13 cellular contexts compared by ENCODE assay signal in genomic region chr18:26185267-26185666, GRCh38. TPM values are rescaled to one million over a fixed set of nuclear protein-coding genes. Genes with fewer than 3 reads are reported as not detected.
A peak's percentile ranks its signal among the peaks of the same experiment; 100 is the strongest.
DNase-seq lines count a peak whose midpoint lies in the region; ATAC-seq, FAIRE-seq and TF ChIP-seq lines count a peak whose summit lies in the region.
"Had no signal": no experiment of that assay in that cellular context is flagged by ENCODE, and none has a peak within 500 bp of the region (broad histone marks: within the 10 kb centered on the region; RNA-seq: fewer than 3 reads in every experiment).

No MANE protein-coding gene starts in this region.

- H3K79me2 ChIP-seq in DND-41 (ENCODE audit: insufficient read depth, low read length), result no peaks in the 10 kb centered on the region
- no peaks in the 10 kb centered on the region for H3K79me2 ChIP-seq in astrocyte (ENCODE audit: insufficient read depth, low read length)

- H3K27ac ChIP-seq in DND-41 (ENCODE audit: low read length) (no peak overlapping the region), astrocyte (ENCODE audit: low read depth, low read length) (no peak overlapping the region)
- H3K27ac ChIP-seq: neutrophil had no signal

- no peak overlapping the region for H2AFZ ChIP-seq in DND-41 (ENCODE audit: low read depth, low read length)
- H2AFZ ChIP-seq in astrocyte (ENCODE audit: low read depth, low read length), result no peak overlapping the region

- H3K4me2 ChIP-seq in DND-41 (ENCODE audit: insufficient read depth, low read length), result no peak overlapping the region
- no peak overlapping the region for H3K4me2 ChIP-seq in astrocyte (ENCODE audit: low read length)

- H3K27me3 Mint-ChIP-seq in astrocyte (ENCODE audit: low read depth, unreplicated experiment), result no peaks in the 10 kb centered on the region

- H3K4me1 ChIP-seq in DND-41 (ENCODE audit: insufficient read depth, low read length) (peaks cover 12% of the 10 kb centered on the region), astrocyte (ENCODE audit: insufficient read depth, low read length) (no peaks in the 10 kb centered on the region)

- ATAC-seq in DND-41 (ENCODE audit: insufficient read depth, low read depth) (no peak), GM18498 (IDR thresholded peaks at IDR 0.05; ENCODE audit: unreplicated experiment) (no peak)

- H3K4me3 Mint-ChIP-seq in astrocyte (ENCODE audit: unreplicated experiment), result no peak overlapping the region

- H3K9me3 ChIP-seq in DND-41 (ENCODE audit: insufficient read depth, low read length, severe bottlenecking) (peaks cover 7% of the 10 kb centered on the region), astrocyte (ENCODE audit: insufficient read depth, low read depth, low read length) (no peaks in the 10 kb centered on the region)
- H3K9me3 ChIP-seq: neutrophil had no signal

- DNase-seq in DND-41 (no peak), HuH-7 (ENCODE audit: low spot score) (peak; percentile 4), astrocyte (ENCODE audit: low read depth) (no peak), lung microvascular endothelial cell (ENCODE audit: low read depth in 2 of 2) (peak; percentile 0 to 3), ecto neural progenitor cell (ENCODE audit: low spot score) (no peak), middle frontal gyrus (ENCODE audit: extremely low spot score, low spot score) (no peak), globus pallidus (ENCODE audit: low spot score) (no peak)
- DNase-seq: stimulated activated CD4-positive, alpha-beta T cell treated with anti-CD3 and anti-CD28 coated beads, Interleukin-2, amount 100 ng/mL, for 24 hours; T-helper 1 cell had no signal

- H3K9ac ChIP-seq in DND-41 (ENCODE audit: low read depth, low read length) (no peak overlapping the region), astrocyte (ENCODE audit: low read length) (no peak overlapping the region)

- H3K36me3 Mint-ChIP-seq in astrocyte (ENCODE audit: low read depth, unreplicated experiment), result no peaks in the 10 kb centered on the region

- FAIRE-seq in astrocyte (lab: Jason Lieb, UNC), result no peak
- FAIRE-seq: keratinocyte had no signal

- H3K4me1 Mint-ChIP-seq in astrocyte (ENCODE audit: low read depth, unreplicated experiment), result peaks cover 6% of the 10 kb centered on the region

- H3K27me3 ChIP-seq in DND-41 (ENCODE audit: insufficient read depth, low read length, poor library complexity) (no peaks in the 10 kb centered on the region), astrocyte (ENCODE audit: insufficient read depth, low read length) (no peaks in the 10 kb centered on the region)
- H3K27me3 ChIP-seq: neutrophil had no signal

- H4K20me1 ChIP-seq in DND-41 (ENCODE audit: insufficient read depth, low read length) (no peaks in the 10 kb centered on the region), astrocyte (ENCODE audit: insufficient read depth, low read length) (no peaks in the 10 kb centered on the region)

- TF ChIP-seq CTCF in DND-41 (IDR thresholded peaks at IDR 0.05; ENCODE audit: borderline replicate concordance, extremely low read depth, low read length, poor library complexity, severe bottlenecking) (peak; percentile 44), astrocyte (IDR thresholded peaks at IDR 0.05; ENCODE audit: insufficient read depth, low read depth, low read length) (peak; percentile 4)

- no peak overlapping the region for H3K27ac Mint-ChIP-seq in astrocyte (ENCODE audit: unreplicated experiment)

- H3K36me3 ChIP-seq in DND-41 (ENCODE audit: insufficient read depth, low read length), result no peaks in the 10 kb centered on the region
- no peaks in the 10 kb centered on the region for H3K36me3 ChIP-seq in astrocyte (ENCODE audit: insufficient read depth, low read length)
- H3K36me3 ChIP-seq: neutrophil had no signal

- H3K4me3 ChIP-seq in DND-41 (ENCODE audit: low read depth in 1 of 2, low read length in 2 of 2) (no peak overlapping the region), astrocyte (ENCODE audit: insufficient read depth, low read depth, low read length) (no peak overlapping the region)

- peaks cover 4% of the 10 kb centered on the region for H3K9me3 Mint-ChIP-seq in astrocyte (ENCODE audit: unreplicated experiment)

RNA-seq across cellular contexts. Expression of gene TAF4B, which starts 41.0 kb away (rescaled TPM):
- 3.0 and 3.2 TPM in 2 replicates for total RNA-seq in astrocyte
- 1.1 and 1.4 TPM in 2 replicates for total RNA-seq in lung microvascular endothelial cell

RNA-seq across cellular contexts. Expression of gene PSMA8, which starts 51.6 kb away (rescaled TPM):
- total RNA-seq in astrocyte (not detected in 2 replicates), lung microvascular endothelial cell (not detected in 2 replicates)
- total RNA-seq: Daoy had no signal

Comparison
In these comparisons a context has a peak if more than half of its experiments do, and no peak if none do; other contexts are left out.
1. DNase-seq: peak in HuH-7 (single experiment) and lung microvascular endothelial cell (2 of 2); none in DND-41 (single experiment), astrocyte (single experiment), ecto neural progenitor cell (single experiment), middle frontal gyrus (single experiment) and globus pallidus (single experiment).